18 cellular contexts compared by ENCODE assay signal in the genomic region with DNA sequence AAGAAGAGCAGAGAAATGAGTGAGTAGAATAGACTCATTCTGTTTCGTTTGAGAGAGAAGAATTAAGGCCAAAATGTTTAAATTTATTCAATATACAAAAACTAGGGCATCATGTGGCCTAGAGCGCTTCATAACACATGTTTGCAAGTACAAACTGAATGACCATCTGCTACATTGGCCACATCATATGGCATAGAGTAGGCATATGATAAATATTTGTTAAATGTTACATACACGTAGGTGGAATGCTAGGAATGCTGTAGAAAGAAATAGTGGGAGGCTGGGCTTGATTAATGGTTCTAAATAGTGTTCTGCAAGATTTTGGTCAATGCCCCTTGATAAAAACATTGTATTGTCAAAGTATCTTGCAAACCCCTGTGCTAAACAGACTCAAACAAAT. TPM values are rescaled to one million over a fixed set of nuclear protein-coding genes. Genes with fewer than 3 reads are reported as not detected.
"Had no signal": no experiment of that assay in that cellular context is flagged by ENCODE, and none has a peak within 500 bp of the region (broad histone marks: within the 10 kb centered on the region; RNA-seq: fewer than 3 reads in every experiment).

No MANE protein-coding gene starts in this region.

- DNase-seq: activated CD4-positive, alpha-beta T cell treated with anti-CD3 and anti-CD28 coated beads, Interleukin-2, amount 50 U/mL, for 4 hours; activated CD4-positive, CD25-positive, alpha-beta regulatory T cell treated with anti-CD3 and anti-CD28 coated beads, Interleukin-2, amount 50 U/mL, for 72 hours; activated naive CD4-positive, alpha-beta T cell treated with anti-CD3 and anti-CD28 coated beads, Interleukin-2, amount 50 U/mL, for 16 hours; adrenal gland; central memory CD4-positive, alpha-beta T cell; effector memory CD8-positive, alpha-beta T cell; erythroblast; left lung; naive thymus-derived CD8-positive, alpha-beta T cell; pancreas; sigmoid colon; stimulated activated CD4-positive, alpha-beta T cell treated with anti-CD3 and anti-CD28 coated beads, Interleukin-1b, Interleukin-23, amount 100 ng/mL, for 48 hours; stomach; upper lobe of right lung had no signal

- H3K4me3 ChIP-seq: adrenal gland, hepatocyte, left lung, pancreas, sigmoid colon, stomach, thoracic aorta, upper lobe of right lung had no signal

- H3K27me3 Mint-ChIP-seq: dendritic cell treated with granulocyte-macrophage colony-stimulating factor and Interleukin-4, amounts not matched to agents 40 ng/mL and 50 ng/mL, for 4 days; naive thymus-derived CD8-positive, alpha-beta T cell had no signal

- H3K9me3 ChIP-seq: adrenal gland, left lung, pancreas, sigmoid colon, stomach, thoracic aorta, upper lobe of right lung had no signal

- H3K4me2 ChIP-seq: hepatocyte had no signal

- H2AFZ ChIP-seq: hepatocyte had no signal

- H3K4me1 ChIP-seq: adrenal gland, left lung, pancreas, upper lobe of right lung had no signal

- H3K27ac Mint-ChIP-seq: dendritic cell treated with granulocyte-macrophage colony-stimulating factor and Interleukin-4, amounts not matched to agents 40 ng/mL and 50 ng/mL, for 4 days; effector memory CD8-positive, alpha-beta T cell; naive thymus-derived CD8-positive, alpha-beta T cell had no signal

- H3K4me3 Mint-ChIP-seq: dendritic cell treated with granulocyte-macrophage colony-stimulating factor and Interleukin-4, amounts not matched to agents 40 ng/mL and 50 ng/mL, for 4 days; effector memory CD8-positive, alpha-beta T cell; naive thymus-derived CD8-positive, alpha-beta T cell had no signal

- H3K36me3 ChIP-seq: adrenal gland, left lung, pancreas, sigmoid colon, stomach, thoracic aorta, upper lobe of right lung had no signal

- H3K9me3 Mint-ChIP-seq: dendritic cell treated with granulocyte-macrophage colony-stimulating factor and Interleukin-4, amounts not matched to agents 40 ng/mL and 50 ng/mL, for 4 days; effector memory CD8-positive, alpha-beta T cell had no signal

- ATAC-seq: effector memory CD8-positive, alpha-beta T cell; left lung; naive thymus-derived CD8-positive, alpha-beta T cell; pancreas; upper lobe of right lung had no signal

- H3K27ac ChIP-seq: adrenal gland, hepatocyte, left lung, pancreas, sigmoid colon, stomach, thoracic aorta, upper lobe of right lung had no signal

- H3K27me3 ChIP-seq: adrenal gland, hepatocyte, left lung, pancreas, sigmoid colon, stomach, upper lobe of right lung had no signal

RNA-seq across cellular contexts. Expression of gene ART4, which starts 31.6 kb away (rescaled TPM):
- total RNA-seq: naive thymus-derived CD8-positive, alpha-beta T cell had no signal
- polyA plus RNA-seq: keratinocyte; naive thymus-derived CD8-positive, alpha-beta T cell had no signal
